Comparison of ENCODE assay signal across 2 cellular contexts in genomic region chr6:147542436-147542835, GRCh38. TPM values are rescaled to one million over a fixed set of nuclear protein-coding genes. Genes with fewer than 3 reads are reported as not detected.
"Had no signal": no experiment of that assay in that cellular context is flagged by ENCODE, and none has a peak within 500 bp of the region (broad histone marks: within the 10 kb centered on the region; RNA-seq: fewer than 3 reads in every experiment).

No MANE protein-coding gene starts in this region.

RNA-seq across cellular contexts. Expression of gene SAMD5, which starts 33.9 kb away (rescaled TPM):
- total RNA-seq: naive thymus-derived CD8-positive, alpha-beta T cell; natural killer cell treated with Interleukin-12 subunit alpha and Interleukin-12 subunit beta and Interleukin-15 and Interleukin-18, amount 100 ng/mL, for 72 hours had no signal
- polyA plus RNA-seq: naive thymus-derived CD8-positive, alpha-beta T cell had no signal
